ENCODE assay signal across 8 cellular contexts in the genomic region with DNA sequence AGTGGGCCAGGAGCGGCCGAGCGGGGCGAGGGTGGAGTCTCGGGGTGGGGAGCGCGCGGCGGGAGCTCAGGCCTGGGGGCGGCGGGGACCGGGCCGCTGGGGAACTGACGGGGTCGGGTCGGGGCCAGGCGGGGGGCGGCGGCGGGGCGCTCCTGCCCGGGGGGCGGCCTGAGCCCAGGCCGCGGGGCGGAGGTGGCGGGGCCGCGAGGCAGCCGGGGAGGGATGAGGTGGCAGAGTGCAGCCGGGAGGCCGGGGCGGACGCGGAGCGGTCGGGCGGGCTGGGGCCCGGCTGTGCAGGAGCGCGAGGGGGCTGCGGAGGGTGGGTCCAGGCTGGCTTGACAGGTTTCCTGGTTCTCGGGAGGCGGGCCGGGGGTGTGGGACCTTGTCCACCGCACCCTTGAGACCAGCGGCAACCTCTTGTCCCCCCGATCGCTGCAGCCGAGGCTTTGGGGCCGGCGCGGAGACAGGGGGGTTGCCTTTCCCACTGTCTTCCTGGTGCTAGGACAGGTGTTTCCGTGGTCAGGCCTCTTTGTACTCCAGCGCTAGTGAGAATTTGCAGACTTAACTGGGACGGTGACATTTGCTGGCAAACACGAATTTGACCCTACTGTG. TPM values are rescaled to one million over a fixed set of nuclear protein-coding genes. Genes with fewer than 3 reads are reported as not detected.
DNase-seq lines count a peak whose midpoint lies in the region; ATAC-seq and TF ChIP-seq lines count a peak whose summit lies in the region.
"Not testable (repeated sequence)": the region's sequence is repeated elsewhere in the genome, so short reads cannot be mapped to it uniquely, and the experiment has no call there.

No MANE protein-coding gene starts in this region.

- TF ChIP-seq CTCF in liver (IDR thresholded peaks at IDR 0.05; ENCODE audit: low read depth, low read length, missing input control) = not testable (repeated sequence)

- H3K36me3 ChIP-seq in liver (ENCODE audit: control insufficient read depth in 4 of 4, insufficient read depth in 3 of 4, low read depth in 1 of 4, low read length in 3 of 4) = not testable (repeated sequence)

- H3K9me3 ChIP-seq in liver (ENCODE audit: control insufficient read depth in 4 of 4, low read length in 3 of 4) = not testable (repeated sequence)

- H3K4me1 Mint-ChIP-seq in effector memory CD8-positive, alpha-beta T cell (ENCODE audit: low read depth in 2 of 2) = not testable (repeated sequence)

- WGBS in liver = 1% methylated on average over 57 of the region's 57 CpGs

- H3K27ac ChIP-seq in liver (ENCODE audit: low read depth in 1 of 2, low read length in 2 of 2) = peak overlapping the region; percentile 54 to 55

- not testable (repeated sequence) for H3K27me3 Mint-ChIP-seq in effector memory CD8-positive, alpha-beta T cell

- ATAC-seq in GM19035 (IDR thresholded peaks at IDR 0.05; ENCODE audit: unreplicated experiment) = peak; percentile 27
- ATAC-seq in HG02981 (IDR thresholded peaks at IDR 0.05; ENCODE audit: unreplicated experiment) = peak; percentile 30
- ATAC-seq in effector memory CD8-positive, alpha-beta T cell (replicated peaks) = peak; percentile 22

- peak overlapping the region in 1 of 2 donors; percentile 47 for H3K9ac ChIP-seq in liver (ENCODE audit: low read depth in 1 of 2, low read length in 2 of 2)

- H3K27me3 ChIP-seq in liver (ENCODE audit: control insufficient read depth in 4 of 4, insufficient read depth in 4 of 4, low read length in 3 of 4) = not testable (repeated sequence)

- H3K9me3 Mint-ChIP-seq in effector memory CD8-positive, alpha-beta T cell = not testable (repeated sequence)

- not testable (repeated sequence) for H3K4me1 ChIP-seq in liver (ENCODE audit: control insufficient read depth in 4 of 4, insufficient read depth in 4 of 4, low read length in 3 of 4)

- peak overlapping the region; percentile 75 to 91 (median 81) for H3K4me3 ChIP-seq in liver (ENCODE audit: low read depth in 1 of 3, low read length in 3 of 3)

- peaks cover 12% of the 10 kb centered on the region for H3K36me3 Mint-ChIP-seq in effector memory CD8-positive, alpha-beta T cell (ENCODE audit: insufficient read depth)

- peak overlapping the region; percentile 84 to 85 for H3K4me3 Mint-ChIP-seq in effector memory CD8-positive, alpha-beta T cell

- not testable (repeated sequence) for TF ChIP-seq RAD21 in liver (IDR thresholded peaks at IDR 0.05)

- peak overlapping the region; percentile 82 to 88 for H3K27ac Mint-ChIP-seq in effector memory CD8-positive, alpha-beta T cell

- peak; percentile 3 for DNase-seq in Ammon's horn (ENCODE audit: low spot score)
- peak; percentile 31 for DNase-seq in NCI-H2227 (lab: John Stamatoyannopoulos, UW; ENCODE audit: unreplicated experiment)
- DNase-seq in activated CD8-positive, alpha-beta memory T cell treated with anti-CD3 and anti-CD28 coated beads for 48 hours (ENCODE audit: low read depth in 2 of 3, low spot score in 2 of 3) = peak in 2 of 3 experiments; percentile 1 to 19
- DNase-seq in effector memory CD8-positive, alpha-beta T cell = peak in 1 of 3 experiments; percentile 15
- DNase-seq in stimulated activated CD4-positive, alpha-beta T cell treated with anti-CD3 and anti-CD28 coated beads, Interleukin-12 subunit alpha, Interleukin-12 subunit beta, amount 100 ng/mL, for 4 hours = peak; percentile 23

RNA-seq across cellular contexts. Expression of gene VKORC1L1, which starts 0.8 kb away (rescaled TPM):
- total RNA-seq in liver = 10 to 100 TPM; 12.8 to 14.6 TPM
- 10 to 100 TPM in 1 of 2 donors, 1 to 10 TPM in 1; 9.8 to 10.7 TPM for polyA plus RNA-seq in liver
